Comparison of ENCODE assay signal across 1 cellular context in the genomic region with DNA sequence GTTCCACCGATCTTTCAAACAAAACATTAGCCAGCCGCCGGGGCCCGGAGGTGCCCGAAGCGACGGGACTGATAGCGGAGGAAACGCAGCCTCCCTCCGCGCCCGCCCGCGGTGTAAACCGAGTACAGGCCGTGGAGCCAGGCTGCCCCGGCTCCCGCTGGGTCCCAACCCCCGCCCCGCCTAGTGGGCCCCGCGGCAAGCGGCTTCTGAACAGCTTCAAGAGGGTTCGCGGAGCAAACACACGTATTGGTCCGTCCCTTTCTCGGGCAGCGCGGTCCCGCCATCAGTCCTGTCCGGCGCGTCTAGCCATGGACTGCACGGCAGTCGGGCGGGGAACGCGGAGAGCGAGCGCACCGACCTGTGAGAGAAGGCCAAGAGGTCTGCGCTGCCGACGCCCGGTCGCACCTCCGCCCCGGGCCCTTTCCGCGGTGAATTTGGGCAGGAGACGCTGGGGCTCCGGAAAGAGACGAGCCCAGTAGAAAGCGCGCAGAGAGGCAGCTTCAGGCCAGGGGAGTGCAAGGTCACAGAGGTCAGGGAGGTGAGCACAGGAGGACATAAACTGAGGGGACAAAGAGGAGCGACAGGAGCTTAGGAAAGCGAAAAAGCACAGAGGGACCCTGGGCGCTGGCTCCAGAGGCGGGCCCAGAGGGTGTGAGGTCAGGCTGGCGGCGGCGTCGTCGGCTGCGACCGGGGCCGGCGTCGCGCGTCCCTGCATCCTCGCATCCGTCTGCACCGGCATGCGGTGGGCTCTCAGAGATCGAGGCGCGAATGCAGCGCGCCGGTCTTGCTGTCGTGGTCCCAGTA.
TF ChIP-seq lines count a peak whose summit lies in the region.

No MANE protein-coding gene starts in this region.

TF ChIP-seq in WTC11, 78 proteins besides CTCF, POLR2A, EP300 and RAD21 (continued from another document):
- TF ChIP-seq NR3C1 (CRISPR knock-in tag; conservative IDR thresholded peaks at IDR 0.05; ENCODE audit: low read depth) = no peak
- TF ChIP-seq SP1 (CRISPR knock-in tag; conservative IDR thresholded peaks at IDR 0.05) = peak; percentile 55
- TF ChIP-seq NR2C2 (CRISPR knock-in tag; IDR thresholded peaks at IDR 0.05) = no peak
- no peak for TF ChIP-seq MXD4 (CRISPR knock-in tag; IDR thresholded peaks at IDR 0.05; ENCODE audit: borderline replicate concordance)
- no peak for TF ChIP-seq ELF4 (CRISPR knock-in tag; IDR thresholded peaks at IDR 0.05; ENCODE audit: low read depth)
- peak; percentile 92 for TF ChIP-seq SMAD4 (CRISPR knock-in tag; IDR thresholded peaks at IDR 0.05)
- TF ChIP-seq, protein P1, sequence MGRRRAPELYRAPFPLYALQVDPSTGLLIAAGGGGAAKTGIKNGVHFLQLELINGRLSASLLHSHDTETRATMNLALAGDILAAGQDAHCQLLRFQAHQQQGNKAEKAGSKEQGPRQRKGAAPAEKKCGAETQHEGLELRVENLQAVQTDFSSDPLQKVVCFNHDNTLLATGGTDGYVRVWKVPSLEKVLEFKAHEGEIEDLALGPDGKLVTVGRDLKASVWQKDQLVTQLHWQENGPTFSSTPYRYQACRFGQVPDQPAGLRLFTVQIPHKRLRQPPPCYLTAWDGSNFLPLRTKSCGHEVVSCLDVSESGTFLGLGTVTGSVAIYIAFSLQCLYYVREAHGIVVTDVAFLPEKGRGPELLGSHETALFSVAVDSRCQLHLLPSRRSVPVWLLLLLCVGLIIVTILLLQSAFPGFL (CRISPR knock-in tag; IDR thresholded peaks at IDR 0.05; ENCODE audit: borderline replicate concordance) = no peak
- TF ChIP-seq PRRX2 (CRISPR knock-in tag; IDR thresholded peaks at IDR 0.05) = no peak
- TF ChIP-seq, protein P2, sequence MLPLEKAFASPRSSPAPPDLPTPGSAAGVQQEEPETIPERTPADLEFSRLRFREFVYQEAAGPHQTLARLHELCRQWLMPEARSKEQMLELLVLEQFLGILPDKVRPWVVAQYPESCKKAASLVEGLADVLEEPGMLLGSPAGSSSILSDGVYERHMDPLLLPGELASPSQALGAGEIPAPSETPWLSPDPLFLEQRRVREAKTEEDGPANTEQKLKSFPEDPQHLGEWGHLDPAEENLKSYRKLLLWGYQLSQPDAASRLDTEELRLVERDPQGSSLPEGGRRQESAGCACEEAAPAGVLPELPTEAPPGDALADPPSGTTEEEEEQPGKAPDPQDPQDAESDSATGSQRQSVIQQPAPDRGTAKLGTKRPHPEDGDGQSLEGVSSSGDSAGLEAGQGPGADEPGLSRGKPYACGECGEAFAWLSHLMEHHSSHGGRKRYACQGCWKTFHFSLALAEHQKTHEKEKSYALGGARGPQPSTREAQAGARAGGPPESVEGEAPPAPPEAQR (CRISPR knock-in tag; IDR thresholded peaks at IDR 0.05) = no peak
- no peak for TF ChIP-seq HMGA2 (CRISPR knock-in tag; IDR thresholded peaks at IDR 0.05)
- TF ChIP-seq, protein P3, sequence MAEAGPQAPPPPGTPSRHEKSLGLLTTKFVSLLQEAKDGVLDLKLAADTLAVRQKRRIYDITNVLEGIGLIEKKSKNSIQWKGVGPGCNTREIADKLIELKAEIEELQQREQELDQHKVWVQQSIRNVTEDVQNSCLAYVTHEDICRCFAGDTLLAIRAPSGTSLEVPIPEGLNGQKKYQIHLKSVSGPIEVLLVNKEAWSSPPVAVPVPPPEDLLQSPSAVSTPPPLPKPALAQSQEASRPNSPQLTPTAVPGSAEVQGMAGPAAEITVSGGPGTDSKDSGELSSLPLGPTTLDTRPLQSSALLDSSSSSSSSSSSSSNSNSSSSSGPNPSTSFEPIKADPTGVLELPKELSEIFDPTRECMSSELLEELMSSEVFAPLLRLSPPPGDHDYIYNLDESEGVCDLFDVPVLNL (CRISPR knock-in tag; IDR thresholded peaks at IDR 0.05; ENCODE audit: borderline replicate concordance, low read depth) = peak; percentile 61; the same call in 1 of the 2 replicates
- no peak for TF ChIP-seq ZNF263 (CRISPR knock-in tag; IDR thresholded peaks at IDR 0.05; ENCODE audit: low read depth)
TF ChIP-seq in WTC11: peak in this region for 36.
